Comparison of ENCODE assay signal across 2 cellular contexts in genomic region chr9:97096793-97097192, GRCh38.
A peak's percentile ranks its signal among the peaks of the same experiment; 100 is the strongest.
TF ChIP-seq lines count a peak whose summit lies in the region.

No MANE protein-coding gene starts in this region.

TF ChIP-seq in HepG2, 621 proteins besides CTCF, POLR2A, EP300 and RAD21:
- no peak for TF ChIP-seq ZSCAN12 (CRISPR knock-in tag; IDR thresholded peaks at IDR 0.05)
- no peak for TF ChIP-seq ZGPAT (CRISPR knock-in tag; IDR thresholded peaks at IDR 0.05)
- 0 out of 2 replicates have a peak, but pooled peaks have one; percentile 15 for TF ChIP-seq ZNF121 (CRISPR knock-in tag; IDR thresholded peaks at IDR 0.05)
- TF ChIP-seq NFATC3 (CRISPR knock-in tag; IDR thresholded peaks at IDR 0.05): no peak
- TF ChIP-seq ZNF567 (CRISPR knock-in tag; IDR thresholded peaks at IDR 0.05; ENCODE audit: borderline replicate concordance): no peak
- TF ChIP-seq ZNF460 (CRISPR knock-in tag; IDR thresholded peaks at IDR 0.05; ENCODE audit: borderline replicate concordance): peak; percentile 76

TF ChIP-seq in WTC11, 78 proteins besides CTCF, POLR2A, EP300 and RAD21:
- TF ChIP-seq ESRRA (CRISPR knock-in tag; IDR thresholded peaks at IDR 0.05; ENCODE audit: borderline replicate concordance) (no peak), ZNF121 (CRISPR knock-in tag; IDR thresholded peaks at IDR 0.05) (peak; percentile 59)
